In genomic region chr7:67738958-67739357, GRCh38 we compare ENCODE assay signal across 16 cellular contexts.
A peak's percentile ranks its signal among the peaks of the same experiment; 100 is the strongest.
DNase-seq lines count a peak whose midpoint lies in the region; ATAC-seq, FAIRE-seq and TF ChIP-seq lines count a peak whose summit lies in the region.
"Had no signal": no experiment of that assay in that cellular context is flagged by ENCODE, and none has a peak within 500 bp of the region (broad histone marks: within the 10 kb centered on the region; RNA-seq: fewer than 3 reads in every experiment).

No MANE protein-coding gene starts in this region.

- H3K27ac ChIP-seq in right lobe of liver, result peak overlapping the region in 2 of 3 donors; percentile 50 to 54
- H3K27ac ChIP-seq: epithelial cell of prostate, KMS-11 had no signal

- TF ChIP-seq CTCF in right lobe of liver (IDR thresholded peaks at IDR 0.05) (no peak), osteocyte (IDR thresholded peaks at IDR 0.05) (no peak)

- H3K9me3 Mint-ChIP-seq in osteocyte (ENCODE audit: unreplicated experiment), result peaks cover 22% of the 10 kb centered on the region
- peaks cover 13% of the 10 kb centered on the region for H3K9me3 Mint-ChIP-seq in activated CD8-positive, alpha-beta memory T cell treated with anti-CD3 and anti-CD28 coated beads, Interleukin-2, amount 10 ng/mL, durations not matched to agents 7 days and 5 days (ENCODE audit: low read depth)

- no peaks in the 10 kb centered on the region for H3K36me3 Mint-ChIP-seq in osteocyte (ENCODE audit: unreplicated experiment)
- H3K36me3 Mint-ChIP-seq in activated CD8-positive, alpha-beta memory T cell treated with anti-CD3 and anti-CD28 coated beads, Interleukin-2, amount 10 ng/mL, durations not matched to agents 7 days and 5 days, result no peaks in the 10 kb centered on the region

- no peak overlapping the region for H3K27ac Mint-ChIP-seq in osteocyte (ENCODE audit: unreplicated experiment)
- no peak overlapping the region for H3K27ac Mint-ChIP-seq in activated CD8-positive, alpha-beta memory T cell treated with anti-CD3 and anti-CD28 coated beads, Interleukin-2, amount 10 ng/mL, durations not matched to agents 7 days and 5 days
- H3K27ac Mint-ChIP-seq: HFFc6 had no signal

- intact Hi-C loops in Right ventricle myocardium inferior (cut with DNase I), result no loop called here
- intact Hi-C loops in cardiac septum (cut with DNase I), result no loop called here
- intact Hi-C loops in right lobe of liver (cut with DNase I), result no loop called here

- CTCF ChIA-PET in activated CD8-positive, alpha-beta memory T cell treated with anti-CD3 and anti-CD28 coated beads, Interleukin-2, amount 10 ng/mL, durations not matched to agents 7 days and 5 days (lab: Charles Lee), result no interaction called here

- ATAC-seq in Right ventricle myocardium inferior, result peak; percentile 91
- peak; percentile 89 to 99 (median 94) for ATAC-seq in right lobe of liver
- no peak for ATAC-seq in activated CD8-positive, alpha-beta memory T cell treated with anti-CD3 and anti-CD28 coated beads, Interleukin-2, amount 10 ng/mL, durations not matched to agents 7 days and 5 days

- H3K4me3 Mint-ChIP-seq in osteocyte (ENCODE audit: unreplicated experiment), result no peak overlapping the region
- H3K4me3 Mint-ChIP-seq in activated CD8-positive, alpha-beta memory T cell treated with anti-CD3 and anti-CD28 coated beads, Interleukin-2, amount 10 ng/mL, durations not matched to agents 7 days and 5 days, result no peak overlapping the region
- H3K4me3 Mint-ChIP-seq: HFFc6 had no signal

- H3K4me1 Mint-ChIP-seq in osteocyte (ENCODE audit: unreplicated experiment), result no peaks in the 10 kb centered on the region
- no peaks in the 10 kb centered on the region for H3K4me1 Mint-ChIP-seq in activated CD8-positive, alpha-beta memory T cell treated with anti-CD3 and anti-CD28 coated beads, Interleukin-2, amount 10 ng/mL, durations not matched to agents 7 days and 5 days

- no peaks in the 10 kb centered on the region for H3K27me3 Mint-ChIP-seq in osteocyte (ENCODE audit: unreplicated experiment)
- H3K27me3 Mint-ChIP-seq in activated CD8-positive, alpha-beta memory T cell treated with anti-CD3 and anti-CD28 coated beads, Interleukin-2, amount 10 ng/mL, durations not matched to agents 7 days and 5 days, result no peaks in the 10 kb centered on the region

- H3K9me3 ChIP-seq in right lobe of liver, result no peaks in the 10 kb centered on the region

- 9% methylated on average over 6 of the region's 6 CpGs for WGBS in right lobe of liver (ENCODE audit: insufficient coverage, low coverage, low lambda C conversion rate, missing lambda C conversion rate)

- H3K4me1 ChIP-seq in right lobe of liver, result peaks cover 0 to 5% (median 2%) of the 10 kb centered on the region in 4 donors

- peak; percentile 37 for TF ChIP-seq POLR2A in right lobe of liver (IDR thresholded peaks at IDR 0.05)

- no peaks in the 10 kb centered on the region for H3K27me3 ChIP-seq in right lobe of liver

- DNase-seq in Right ventricle myocardium inferior (ENCODE audit: missing footprints) (no peak), cardiac septum (ENCODE audit: low spot score) (no peak), right lobe of liver (peak in 1 of 3 donors; percentile 76), osteocyte (ENCODE audit: extremely low spot score, unreplicated experiment) (no peak), globus pallidus (ENCODE audit: low spot score) (no peak), iPS-NIHi7 (ENCODE audit: extremely low spot score) (no peak)
- no peak for DNase-seq in activated CD8-positive, alpha-beta memory T cell treated with anti-CD3 and anti-CD28 coated beads, Interleukin-2, amount 10 ng/mL, durations not matched to agents 7 days and 5 days
- DNase-seq: activated T-cell treated with anti-CD3 and anti-CD28 coated beads, Interleukin-2, amount 50 U/mL, for 1 hour; HFFc6; SHP77; stimulated activated CD4-positive, alpha-beta T cell treated with anti-CD3 and anti-CD28 coated beads, Interleukin-4, amount 100 ng/mL, for 24 hours had no signal

- H3K4me3 ChIP-seq in right lobe of liver, result no peak overlapping the region

- FAIRE-seq in endometrium (lab: Jason Lieb, UNC), result peak; percentile 21
- FAIRE-seq: A204.1, GM12891 had no signal

- H3K36me3 ChIP-seq in right lobe of liver, result no peaks in the 10 kb centered on the region
